Comparison of ENCODE assay signal across 15 cellular contexts in the genomic region with DNA sequence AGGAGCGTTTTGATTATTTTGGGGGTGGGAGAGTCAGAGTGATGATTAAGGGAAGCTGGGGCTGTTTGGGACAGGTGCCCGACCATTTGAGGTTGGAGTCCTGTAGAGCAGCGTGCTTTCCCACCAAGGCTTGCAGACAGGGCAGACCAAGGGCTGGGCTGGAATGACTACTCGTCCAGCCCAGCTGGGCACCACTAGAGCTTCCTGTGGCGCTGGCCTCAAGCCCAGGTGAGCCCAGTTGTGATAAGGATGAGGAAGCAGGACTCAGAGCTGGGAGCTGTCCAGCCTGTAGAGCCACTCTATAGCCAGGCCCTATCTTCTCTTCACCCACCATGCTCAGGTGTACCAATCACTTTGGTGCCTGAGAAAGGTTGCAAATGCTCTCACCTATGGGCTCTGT.
DNase-seq lines count a peak whose midpoint lies in the region; ATAC-seq and TF ChIP-seq lines count a peak whose summit lies in the region.
"Had no signal": no experiment of that assay in that cellular context is flagged by ENCODE, and none has a peak within 500 bp of the region (broad histone marks: within the 10 kb centered on the region; RNA-seq: fewer than 3 reads in every experiment).

No MANE protein-coding gene starts in this region.

- DNase-seq in left ventricle myocardium superior (no peak), right atrium auricular region (ENCODE audit: low spot score) (no peak), M059J (ENCODE audit: low read depth) (peak; percentile 12), foreskin keratinocyte (no peak), mesothelial cell of epicardium (ENCODE audit: low spot score in 2 of 2, unreplicated experiment in 2 of 2) (no peak), ascending aorta (ENCODE audit: low spot score in 2 of 2) (no peak), erythroblast (lab: John Stamatoyannopoulos, UW) (no peak)
- DNase-seq: AML-193; CD4-positive, CD25-positive, alpha-beta regulatory T cell; DND-41; H9; KBM-7; NCI-H187 treated with DMSO at 0.1 percent for 48 hours; NCI-H446 treated with DMSO at 0.1 percent for 48 hours; NCI-H774 had no signal

- H3K36me3 ChIP-seq in right atrium auricular region (no peaks in the 10 kb centered on the region), ascending aorta (no peaks in the 10 kb centered on the region)

- ATAC-seq in left ventricle myocardium superior = peak; percentile 52
- ATAC-seq in foreskin keratinocyte = peak; percentile 10

- H3K27me3 ChIP-seq in right atrium auricular region = no peaks in the 10 kb centered on the region
- H3K27me3 ChIP-seq in foreskin keratinocyte = no peaks in the 10 kb centered on the region
- no peaks in the 10 kb centered on the region for H3K27me3 ChIP-seq in ascending aorta

- H3K9me3 Mint-ChIP-seq in mesothelial cell of epicardium = peaks cover 8% of the 10 kb centered on the region

- H3K36me3 Mint-ChIP-seq in mesothelial cell of epicardium = no peaks in the 10 kb centered on the region
- H3K36me3 Mint-ChIP-seq: CD4-positive, CD25-positive, alpha-beta regulatory T cell had no signal

- H3K9me3 ChIP-seq in right atrium auricular region (no peaks in the 10 kb centered on the region), ascending aorta (no peaks in the 10 kb centered on the region)

- H3K27me3 Mint-ChIP-seq in mesothelial cell of epicardium (ENCODE audit: low read depth) = peaks cover 26% of the 10 kb centered on the region

- H3K4me1 Mint-ChIP-seq in mesothelial cell of epicardium = no peaks in the 10 kb centered on the region
- H3K4me1 Mint-ChIP-seq: CD4-positive, CD25-positive, alpha-beta regulatory T cell; H9 had no signal

- H3K4me3 ChIP-seq in right atrium auricular region = no peak overlapping the region
- no peak overlapping the region for H3K4me3 ChIP-seq in ascending aorta

- H3K27ac ChIP-seq in right atrium auricular region (no peak overlapping the region), foreskin keratinocyte (no peak overlapping the region), ascending aorta (no peak overlapping the region)

- TF ChIP-seq CTCF in right atrium auricular region (IDR thresholded peaks at IDR 0.05) (no peak), foreskin keratinocyte (conservative IDR thresholded peaks at IDR 0.05) (no peak), mesothelial cell of epicardium (IDR thresholded peaks at IDR 0.05; ENCODE audit: unreplicated experiment) (no peak), ascending aorta (IDR thresholded peaks at IDR 0.05) (no peak)

- TF ChIP-seq POLR2A in erythroblast (IDR thresholded peaks at IDR 0.05; ENCODE audit: low read length) = no peak

- H3K27ac Mint-ChIP-seq in mesothelial cell of epicardium = no peak overlapping the region
- H3K27ac Mint-ChIP-seq: H9 had no signal

- intact Hi-C loops in left ventricle myocardium superior (cut with micrococcal nuclease) = no loop called here
- intact Hi-C loops in ascending aorta (cut with DNase I) = no loop called here

- no peaks in the 10 kb centered on the region for H3K4me1 ChIP-seq in right atrium auricular region
- no peaks in the 10 kb centered on the region for H3K4me1 ChIP-seq in foreskin keratinocyte
- H3K4me1 ChIP-seq in ascending aorta = no peaks in the 10 kb centered on the region

- no peak overlapping the region for H3K4me3 Mint-ChIP-seq in mesothelial cell of epicardium
- H3K4me3 Mint-ChIP-seq: CD4-positive, CD25-positive, alpha-beta regulatory T cell; H9 had no signal
